ENCODE assay signal across 1 cellular context in the genomic region with DNA sequence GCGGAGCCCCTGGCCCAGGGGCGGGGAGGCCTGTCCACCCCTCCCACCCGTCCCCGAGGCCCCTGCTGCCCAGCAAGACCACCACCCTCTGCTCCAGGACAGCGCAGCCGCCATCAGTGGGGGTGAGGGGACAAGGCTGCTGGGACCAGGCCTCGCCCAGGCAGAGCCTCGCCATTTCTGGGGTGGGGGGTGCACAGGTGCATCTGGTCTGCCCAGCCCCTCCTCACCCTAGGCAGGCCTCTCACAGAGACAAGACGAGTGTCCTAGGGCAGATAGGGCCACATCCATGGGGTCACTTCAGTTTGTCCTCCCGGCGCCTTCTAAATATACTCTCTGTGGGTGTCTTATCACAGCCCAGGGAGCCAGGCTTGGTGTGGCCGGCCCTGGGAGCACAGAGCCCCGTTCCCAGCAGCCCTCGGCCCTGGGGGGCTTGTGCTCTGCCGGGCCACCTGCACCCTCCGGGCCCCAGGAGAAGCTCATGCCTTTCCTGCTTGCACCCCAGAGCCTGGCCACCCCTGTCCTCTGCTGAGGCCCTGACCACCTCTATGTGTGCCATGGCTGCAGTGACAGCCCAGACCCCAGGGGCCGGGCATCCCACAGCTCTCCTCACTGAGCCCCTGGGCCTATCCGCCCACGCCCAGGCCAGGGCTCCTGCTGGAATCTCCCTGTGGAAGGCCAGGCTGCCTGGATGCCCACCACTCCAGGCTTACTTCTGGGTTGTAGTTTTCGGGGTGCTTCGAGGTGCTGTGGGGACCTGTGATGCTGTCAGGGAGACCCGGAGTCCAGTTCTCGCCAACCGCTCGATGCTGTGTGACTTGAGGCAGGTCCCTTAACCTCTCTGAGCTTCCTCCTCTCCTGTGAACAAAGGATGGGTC.
TF ChIP-seq lines count a peak whose summit lies in the region.

No MANE protein-coding gene starts in this region.

TF ChIP-seq in GM23338, 12 proteins besides CTCF, POLR2A, EP300 and RAD21 (continued from another document):
- TF ChIP-seq, protein P1, sequence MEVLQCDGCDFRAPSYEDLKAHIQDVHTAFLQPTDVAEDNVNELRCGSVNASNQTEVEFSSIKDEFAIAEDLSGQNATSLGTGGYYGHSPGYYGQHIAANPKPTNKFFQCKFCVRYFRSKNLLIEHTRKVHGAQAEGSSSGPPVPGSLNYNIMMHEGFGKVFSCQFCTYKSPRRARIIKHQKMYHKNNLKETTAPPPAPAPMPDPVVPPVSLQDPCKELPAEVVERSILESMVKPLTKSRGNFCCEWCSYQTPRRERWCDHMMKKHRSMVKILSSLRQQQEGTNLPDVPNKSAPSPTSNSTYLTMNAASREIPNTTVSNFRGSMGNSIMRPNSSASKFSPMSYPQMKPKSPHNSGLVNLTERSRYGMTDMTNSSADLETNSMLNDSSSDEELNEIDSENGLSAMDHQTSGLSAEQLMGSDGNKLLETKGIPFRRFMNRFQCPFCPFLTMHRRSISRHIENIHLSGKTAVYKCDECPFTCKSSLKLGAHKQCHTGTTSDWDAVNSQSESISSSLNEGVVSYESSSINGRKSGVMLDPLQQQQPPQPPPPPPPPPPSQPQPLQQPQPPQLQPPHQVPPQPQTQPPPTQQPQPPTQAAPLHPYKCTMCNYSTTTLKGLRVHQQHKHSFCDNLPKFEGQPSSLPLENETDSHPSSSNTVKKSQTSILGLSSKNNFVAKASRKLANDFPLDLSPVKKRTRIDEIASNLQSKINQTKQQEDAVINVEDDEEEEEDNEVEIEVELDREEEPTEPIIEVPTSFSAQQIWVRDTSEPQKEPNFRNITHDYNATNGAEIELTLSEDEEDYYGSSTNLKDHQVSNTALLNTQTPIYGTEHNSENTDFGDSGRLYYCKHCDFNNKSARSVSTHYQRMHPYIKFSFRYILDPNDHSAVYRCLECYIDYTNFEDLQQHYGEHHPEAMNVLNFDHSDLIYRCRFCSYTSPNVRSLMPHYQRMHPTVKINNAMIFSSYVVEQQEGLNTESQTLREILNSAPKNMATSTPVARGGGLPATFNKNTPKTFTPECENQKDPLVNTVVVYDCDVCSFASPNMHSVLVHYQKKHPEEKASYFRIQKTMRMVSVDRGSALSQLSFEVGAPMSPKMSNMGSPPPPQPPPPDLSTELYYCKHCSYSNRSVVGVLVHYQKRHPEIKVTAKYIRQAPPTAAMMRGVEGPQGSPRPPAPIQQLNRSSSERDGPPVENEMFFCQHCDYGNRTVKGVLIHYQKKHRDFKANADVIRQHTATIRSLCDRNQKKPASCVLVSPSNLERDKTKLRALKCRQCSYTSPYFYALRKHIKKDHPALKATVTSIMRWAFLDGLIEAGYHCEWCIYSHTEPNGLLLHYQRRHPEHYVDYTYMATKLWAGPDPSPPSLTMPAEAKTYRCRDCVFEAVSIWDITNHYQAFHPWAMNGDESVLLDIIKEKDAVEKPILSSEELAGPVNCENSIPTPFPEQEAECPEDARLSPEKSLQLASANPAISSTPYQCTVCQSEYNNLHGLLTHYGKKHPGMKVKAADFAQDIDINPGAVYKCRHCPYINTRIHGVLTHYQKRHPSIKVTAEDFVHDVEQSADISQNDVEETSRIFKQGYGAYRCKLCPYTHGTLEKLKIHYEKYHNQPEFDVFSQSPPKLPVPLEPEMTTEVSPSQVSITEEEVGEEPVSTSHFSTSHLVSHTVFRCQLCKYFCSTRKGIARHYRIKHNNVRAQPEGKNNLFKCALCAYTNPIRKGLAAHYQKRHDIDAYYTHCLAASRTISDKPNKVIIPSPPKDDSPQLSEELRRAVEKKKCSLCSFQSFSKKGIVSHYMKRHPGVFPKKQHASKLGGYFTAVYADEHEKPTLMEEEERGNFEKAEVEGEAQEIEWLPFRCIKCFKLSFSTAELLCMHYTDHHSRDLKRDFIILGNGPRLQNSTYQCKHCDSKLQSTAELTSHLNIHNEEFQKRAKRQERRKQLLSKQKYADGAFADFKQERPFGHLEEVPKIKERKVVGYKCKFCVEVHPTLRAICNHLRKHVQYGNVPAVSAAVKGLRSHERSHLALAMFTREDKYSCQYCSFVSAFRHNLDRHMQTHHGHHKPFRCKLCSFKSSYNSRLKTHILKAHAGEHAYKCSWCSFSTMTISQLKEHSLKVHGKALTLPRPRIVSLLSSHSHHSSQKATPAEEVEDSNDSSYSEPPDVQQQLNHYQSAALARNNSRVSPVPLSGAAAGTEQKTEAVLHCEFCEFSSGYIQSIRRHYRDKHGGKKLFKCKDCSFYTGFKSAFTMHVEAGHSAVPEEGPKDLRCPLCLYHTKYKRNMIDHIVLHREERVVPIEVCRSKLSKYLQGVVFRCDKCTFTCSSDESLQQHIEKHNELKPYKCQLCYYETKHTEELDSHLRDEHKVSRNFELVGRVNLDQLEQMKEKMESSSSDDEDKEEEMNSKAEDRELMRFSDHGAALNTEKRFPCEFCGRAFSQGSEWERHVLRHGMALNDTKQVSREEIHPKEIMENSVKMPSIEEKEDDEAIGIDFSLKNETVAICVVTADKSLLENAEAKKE (CRISPR knock-in tag; IDR thresholded peaks at IDR 0.05), result no peak
- TF ChIP-seq POLR2AphosphoS5 (IDR thresholded peaks at IDR 0.05; ENCODE audit: low read depth) (no peak), STAT1 (IDR thresholded peaks at IDR 0.05; ENCODE audit: unreplicated experiment) (no peak), NANOG (IDR thresholded peaks at IDR 0.05; ENCODE audit: borderline replicate concordance) (no peak), EZH2phosphoT487 (IDR thresholded peaks at IDR 0.05; ENCODE audit: unreplicated experiment) (no peak), ZNF331 (CRISPR knock-in tag; IDR thresholded peaks at IDR 0.05; ENCODE audit: low read depth) (no peak), ZNF114 (CRISPR knock-in tag; IDR thresholded peaks at IDR 0.05) (no peak), CREB1 (CRISPR knock-in tag; IDR thresholded peaks at IDR 0.05; ENCODE audit: low read depth) (no peak), EZH2 (IDR thresholded peaks at IDR 0.05; ENCODE audit: low read depth, unreplicated experiment) (no peak)
- TF ChIP-seq, protein P2, sequence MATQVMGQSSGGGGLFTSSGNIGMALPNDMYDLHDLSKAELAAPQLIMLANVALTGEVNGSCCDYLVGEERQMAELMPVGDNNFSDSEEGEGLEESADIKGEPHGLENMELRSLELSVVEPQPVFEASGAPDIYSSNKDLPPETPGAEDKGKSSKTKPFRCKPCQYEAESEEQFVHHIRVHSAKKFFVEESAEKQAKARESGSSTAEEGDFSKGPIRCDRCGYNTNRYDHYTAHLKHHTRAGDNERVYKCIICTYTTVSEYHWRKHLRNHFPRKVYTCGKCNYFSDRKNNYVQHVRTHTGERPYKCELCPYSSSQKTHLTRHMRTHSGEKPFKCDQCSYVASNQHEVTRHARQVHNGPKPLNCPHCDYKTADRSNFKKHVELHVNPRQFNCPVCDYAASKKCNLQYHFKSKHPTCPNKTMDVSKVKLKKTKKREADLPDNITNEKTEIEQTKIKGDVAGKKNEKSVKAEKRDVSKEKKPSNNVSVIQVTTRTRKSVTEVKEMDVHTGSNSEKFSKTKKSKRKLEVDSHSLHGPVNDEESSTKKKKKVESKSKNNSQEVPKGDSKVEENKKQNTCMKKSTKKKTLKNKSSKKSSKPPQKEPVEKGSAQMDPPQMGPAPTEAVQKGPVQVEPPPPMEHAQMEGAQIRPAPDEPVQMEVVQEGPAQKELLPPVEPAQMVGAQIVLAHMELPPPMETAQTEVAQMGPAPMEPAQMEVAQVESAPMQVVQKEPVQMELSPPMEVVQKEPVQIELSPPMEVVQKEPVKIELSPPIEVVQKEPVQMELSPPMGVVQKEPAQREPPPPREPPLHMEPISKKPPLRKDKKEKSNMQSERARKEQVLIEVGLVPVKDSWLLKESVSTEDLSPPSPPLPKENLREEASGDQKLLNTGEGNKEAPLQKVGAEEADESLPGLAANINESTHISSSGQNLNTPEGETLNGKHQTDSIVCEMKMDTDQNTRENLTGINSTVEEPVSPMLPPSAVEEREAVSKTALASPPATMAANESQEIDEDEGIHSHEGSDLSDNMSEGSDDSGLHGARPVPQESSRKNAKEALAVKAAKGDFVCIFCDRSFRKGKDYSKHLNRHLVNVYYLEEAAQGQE (IDR thresholded peaks at IDR 0.05; ENCODE audit: unreplicated experiment), result no peak
- TF ChIP-seq, protein P3, sequence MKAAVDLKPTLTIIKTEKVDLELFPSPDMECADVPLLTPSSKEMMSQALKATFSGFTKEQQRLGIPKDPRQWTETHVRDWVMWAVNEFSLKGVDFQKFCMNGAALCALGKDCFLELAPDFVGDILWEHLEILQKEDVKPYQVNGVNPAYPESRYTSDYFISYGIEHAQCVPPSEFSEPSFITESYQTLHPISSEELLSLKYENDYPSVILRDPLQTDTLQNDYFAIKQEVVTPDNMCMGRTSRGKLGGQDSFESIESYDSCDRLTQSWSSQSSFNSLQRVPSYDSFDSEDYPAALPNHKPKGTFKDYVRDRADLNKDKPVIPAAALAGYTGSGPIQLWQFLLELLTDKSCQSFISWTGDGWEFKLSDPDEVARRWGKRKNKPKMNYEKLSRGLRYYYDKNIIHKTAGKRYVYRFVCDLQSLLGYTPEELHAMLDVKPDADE (IDR thresholded peaks at IDR 0.05), result no peak
